In the genomic region with DNA sequence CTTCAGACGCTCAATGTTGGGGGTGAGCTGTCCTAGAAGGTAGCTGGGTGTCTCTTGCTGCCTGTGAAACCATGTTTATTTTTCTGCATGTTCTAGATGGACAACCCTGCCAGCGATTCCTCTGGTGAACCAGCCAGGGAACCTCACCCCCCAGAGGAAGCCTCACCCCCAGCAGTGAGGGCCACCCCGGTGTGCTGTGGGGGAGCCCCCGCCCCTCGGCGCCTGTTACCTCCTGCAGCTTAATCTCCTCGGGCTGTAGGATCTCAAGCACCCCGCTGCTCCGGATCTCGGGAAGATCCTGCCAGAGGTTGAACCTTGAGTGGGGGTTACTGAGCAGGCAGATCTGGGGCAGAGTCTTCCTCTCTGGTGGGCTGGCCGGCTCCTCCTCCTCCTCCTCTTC, we compare ENCODE assay signal across 24 cellular contexts.
"Had no signal": no experiment of that assay in that cellular context is flagged by ENCODE, and none has a peak within 500 bp of the region (broad histone marks: within the 10 kb centered on the region; RNA-seq: fewer than 3 reads in every experiment).

No MANE protein-coding gene starts in this region.

- H3K4me1 ChIP-seq: body of pancreas, colonic mucosa had no signal

- H3K27me3 ChIP-seq: body of pancreas, colonic mucosa had no signal

- DNase-seq: activated CD4-positive, alpha-beta memory T cell treated with anti-CD3 and anti-CD28 coated beads for 36 hours; activated CD4-positive, alpha-beta T cell treated with anti-CD3 and anti-CD28 coated beads for 36 hours; activated CD4-positive, alpha-beta T cell treated with anti-CD3 and anti-CD28 coated beads, Interleukin-2, amount 10 ng/mL, durations not matched to agents 24 days and 14 days; activated CD4-positive, CD25-positive, alpha-beta regulatory T cell; activated CD4-positive, CD25-positive, alpha-beta regulatory T cell treated with anti-CD3 and anti-CD28 coated beads, Interleukin-2, amount 50 U/mL, for 72 hours; activated CD8-positive, alpha-beta T cell treated with anti-CD3 and anti-CD28 coated beads, Interleukin-2, amount 10 ng/mL, durations not matched to agents 7 days and 5 days; activated effector memory CD4-positive, alpha-beta T cell treated with Interleukin-2 at 50 U/mL for 16 hours; activated gamma-delta T cell treated with Interleukin-2 at 50 U/mL for 16 hours; activated naive CD4-positive, alpha-beta T cell treated with anti-CD3 and anti-CD28 coated beads, Interleukin-2, amount 50 U/mL, for 16 hours; activated naive CD4-positive, alpha-beta T cell treated with Interleukin-2 at 50 U/mL for 16 hours; activated T-cell treated with anti-CD3 and anti-CD28 coated beads, Interleukin-2, amount 50 U/mL, for 4 hours; amniotic stem cell; aorta; body of pancreas; central memory CD4-positive, alpha-beta T cell; cerebellar nuclear complex; colonic mucosa; effector CD8-positive, alpha-beta T cell; foreskin fibroblast; hippocampal formation; T-cell; T-helper 17 cell; WERI-Rb-1 had no signal

- H3K9me3 ChIP-seq: body of pancreas, colonic mucosa had no signal

- H3K27ac ChIP-seq: body of pancreas, colonic mucosa, epithelial cell of prostate, WERI-Rb-1 had no signal

- H3K36me3 ChIP-seq: colonic mucosa, WERI-Rb-1 had no signal

- H3K4me3 ChIP-seq: body of pancreas, colonic mucosa had no signal
